22 cellular contexts compared by ENCODE assay signal in the genomic region with DNA sequence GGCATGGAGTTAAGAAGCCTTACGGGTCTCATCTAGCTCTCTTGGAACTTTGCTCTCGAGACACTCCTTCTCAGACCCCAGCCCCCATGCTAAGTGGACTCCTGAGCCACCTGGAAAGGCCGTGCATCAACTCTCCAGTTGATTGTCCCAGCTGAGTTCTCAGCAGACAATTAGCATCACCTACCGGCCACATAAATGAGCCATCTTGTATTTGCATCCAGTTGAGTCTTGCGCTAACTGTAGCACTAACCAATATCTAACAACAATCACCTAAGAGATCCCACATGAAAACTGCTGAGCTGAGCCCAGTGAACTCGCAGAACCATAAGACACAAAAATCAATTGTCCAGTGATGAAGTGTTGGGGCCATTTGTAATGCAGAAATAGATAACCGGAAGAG.
"Had no signal": no experiment of that assay in that cellular context is flagged by ENCODE, and none has a peak within 500 bp of the region (broad histone marks: within the 10 kb centered on the region; RNA-seq: fewer than 3 reads in every experiment).

No MANE protein-coding gene starts in this region.

- H3K27ac ChIP-seq: epithelial cell of prostate, esophagus muscularis mucosa, gastrocnemius medialis, heart right ventricle, psoas muscle, spleen, suprapubic skin, thyroid gland had no signal

- H3K27me3 Mint-ChIP-seq: effector memory CD8-positive, alpha-beta T cell; naive thymus-derived CD4-positive, alpha-beta T cell; type B pancreatic cell had no signal

- H3K27ac Mint-ChIP-seq: type B pancreatic cell had no signal

- H3K36me3 Mint-ChIP-seq: type B pancreatic cell had no signal

- H3K4me3 Mint-ChIP-seq: effector memory CD8-positive, alpha-beta T cell; nephron progenitor cell; type B pancreatic cell had no signal

- H3K9me3 Mint-ChIP-seq: effector memory CD8-positive, alpha-beta T cell; naive thymus-derived CD4-positive, alpha-beta T cell; nephron progenitor cell; type B pancreatic cell had no signal

- H3K9me3 ChIP-seq: esophagus muscularis mucosa, gastrocnemius medialis, heart right ventricle, psoas muscle, spleen, suprapubic skin, thyroid gland had no signal

- H3K36me3 ChIP-seq: esophagus muscularis mucosa, gastrocnemius medialis, heart right ventricle, spleen, suprapubic skin, thyroid gland had no signal

- H3K27me3 ChIP-seq: esophagus muscularis mucosa, gastrocnemius medialis, heart right ventricle, spleen, suprapubic skin, thyroid gland had no signal

- DNase-seq: cortex of kidney; effector memory CD8-positive, alpha-beta T cell; gastrocnemius medialis; heart right ventricle; hypothalamus; kidney glomerular epithelial cell; mesendoderm; naive thymus-derived CD4-positive, alpha-beta T cell; nephron progenitor cell; psoas muscle; retina; spleen; stimulated activated CD4-positive, alpha-beta T cell treated with anti-CD3 and anti-CD28 coated beads, Interleukin-15, amount 100 ng/mL, for 24 hours; stimulated activated CD4-positive, alpha-beta T cell treated with anti-CD3 and anti-CD28 coated beads, Interleukin-1b, Interleukin-23, amount 100 ng/mL, for 48 hours; stimulated activated CD4-positive, alpha-beta T cell treated with anti-CD3 and anti-CD28 coated beads, Interleukin-4, amount 100 ng/mL, for 4 hours; stimulated activated naive CD4-positive, alpha-beta T cell treated with Interleukin-2 at 50 U/mL for 16 hours; thyroid gland had no signal

- H3K4me3 ChIP-seq: esophagus muscularis mucosa, gastrocnemius medialis, heart right ventricle, psoas muscle, spleen, suprapubic skin, thyroid gland had no signal

- ATAC-seq: effector memory CD8-positive, alpha-beta T cell; gastrocnemius medialis; heart right ventricle; naive thymus-derived CD4-positive, alpha-beta T cell; psoas muscle; sciatic nerve had no signal
